ENCODE assay signal across 16 cellular contexts in the genomic region with DNA sequence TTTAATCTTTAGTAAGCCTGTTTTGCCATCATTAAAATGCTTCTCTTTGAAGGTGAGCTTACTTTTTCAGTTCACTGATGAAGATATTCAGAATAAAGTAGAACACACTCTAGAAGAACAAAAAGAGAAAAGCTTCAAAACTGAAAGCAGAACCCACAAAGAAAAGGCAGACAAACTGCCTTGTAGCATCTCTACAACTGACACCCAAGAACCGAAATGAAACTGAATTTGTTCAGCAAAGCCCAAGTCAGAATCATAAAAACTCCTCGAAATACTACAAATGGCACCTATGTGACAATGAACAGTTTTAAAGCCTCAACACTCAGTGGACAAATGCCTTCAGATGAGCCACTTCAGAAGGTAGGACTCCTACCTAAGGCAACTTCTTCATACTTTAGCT.
A peak's percentile ranks its signal among the peaks of the same experiment; 100 is the strongest.
DNase-seq lines count a peak whose midpoint lies in the region; ATAC-seq, FAIRE-seq and TF ChIP-seq lines count a peak whose summit lies in the region.
"Had no signal": no experiment of that assay in that cellular context is flagged by ENCODE, and none has a peak within 500 bp of the region (broad histone marks: within the 10 kb centered on the region; RNA-seq: fewer than 3 reads in every experiment).

No MANE protein-coding gene starts in this region.

- DNase-seq in Caco-2 (no peak), GM23248 (no peak), putamen (ENCODE audit: low spot score) (no peak), urothelium cell line (ENCODE audit: low spot score) (no peak), GM13977 (ENCODE audit: low spot score) (no peak)
- DNase-seq in T-helper 2 cell treated with Interferon-gamma antibody and Interleukin-4, amounts not matched to agents 5 μg/mL and 100 μg/mL, for 36 hours (ENCODE audit: low spot score), result no peak
- DNase-seq in naive thymus-derived CD4-positive, alpha-beta T cell, result peak in 6 of 9 donors; percentile 20 to 52 (median 38)
- DNase-seq: activated CD4-positive, alpha-beta T cell treated with anti-CD3 and anti-CD28 coated beads, Interleukin-2, amount 50 U/mL, for 1 hour; DMS 273 treated with DMSO at 0.1 percent for 48 hours; effector memory CD8-positive, alpha-beta T cell had no signal

- TF ChIP-seq CTCF in Caco-2 (IDR thresholded peaks at IDR 0.05; ENCODE audit: insufficient read depth in 1 of 2, low read depth in 1 of 2, low read length in 1 of 2, severe bottlenecking in 1 of 2, unreplicated experiment in 1 of 2), result no peak
- TF ChIP-seq CTCF in GM13977 (IDR thresholded peaks at IDR 0.05; ENCODE audit: extremely low read depth, insufficient read depth, missing control alignments), result no peak

- in situ Hi-C loops in GM23248 (cut with MboI), result no loop called here
- in situ Hi-C loops in GM13977 (cut with MboI; ENCODE audit: low pct_unique_long_range_greater_than_20kb, low sequenced_read_pairs, unreplicated experiment), result no loop called here

- CTCF ChIA-PET in Caco-2 (lab: Charles Lee), result no interaction called here
- CTCF ChIA-PET in naive thymus-derived CD4-positive, alpha-beta T cell (lab: Charles Lee), result interaction anchor here (1.2 to 2.2 kb wide), 4 partner anchors 11 to 80 kb away, joined by 3 to 5 read pairs (median 4); no protein-coding TSS in a partner anchor

- H3K4me3 ChIP-seq in Caco-2 (ENCODE audit: low read depth, low read length) (no peak overlapping the region), GM23248 (no peak overlapping the region)
- peak overlapping the region; percentile 33 for H3K4me3 ChIP-seq in naive thymus-derived CD4-positive, alpha-beta T cell (ENCODE audit: low read length)
- H3K4me3 ChIP-seq: ascending aorta, thoracic aorta had no signal

- intact Hi-C loops in Caco-2 (cut with micrococcal nuclease; ENCODE audit: unreplicated experiment), result loop anchor here (2.0 kb wide), 1 partner anchor 14 kb away; no protein-coding TSS in a partner anchor
- intact Hi-C loops in naive thymus-derived CD4-positive, alpha-beta T cell (cut with micrococcal nuclease), result loop anchor here (1.0 to 5.0 kb wide), 7 partner anchors 8 to 454 kb away; partner anchors contain the start of gene ELMOD2 (in 1 of the 2)

- no peaks in the 10 kb centered on the region for H3K79me2 ChIP-seq in GM23248 (ENCODE audit: insufficient read depth)

- no peaks in the 10 kb centered on the region for H3K9me3 Mint-ChIP-seq in Caco-2 (ENCODE audit: unreplicated experiment)
- no peaks in the 10 kb centered on the region for H3K9me3 Mint-ChIP-seq in T-helper 2 cell treated with Interferon-gamma antibody and Interleukin-4, amounts not matched to agents 5 μg/mL and 100 μg/mL, for 36 hours
- H3K9me3 Mint-ChIP-seq in naive thymus-derived CD4-positive, alpha-beta T cell, result peaks cover 0 to 1% (median 0%) of the 10 kb centered on the region in 11 donors
- H3K9me3 Mint-ChIP-seq: effector memory CD8-positive, alpha-beta T cell; IgD-negative memory B cell; neural crest cell had no signal

- peaks cover 15% of the 10 kb centered on the region for H3F3A ChIP-seq in GM23248 (ENCODE audit: insufficient read depth)

- POLR2A ChIA-PET in Caco-2 (lab: Charles Lee), result no interaction called here
- POLR2A ChIA-PET in naive thymus-derived CD4-positive, alpha-beta T cell (lab: Charles Lee), result interaction anchor here (0.9 to 3.2 kb wide), 8 partner anchors 9 to 173 kb away, joined by 3 to 53 read pairs (median 6); partner anchors contain the start of gene MAML3

- H3K27me3 Mint-ChIP-seq in Caco-2 (ENCODE audit: insufficient read depth, unreplicated experiment), result no peaks in the 10 kb centered on the region
- peaks cover 24% of the 10 kb centered on the region for H3K27me3 Mint-ChIP-seq in T-helper 2 cell treated with Interferon-gamma antibody and Interleukin-4, amounts not matched to agents 5 μg/mL and 100 μg/mL, for 36 hours (ENCODE audit: low read depth)
- peaks cover 0 to 73% (median 0%) of the 10 kb centered on the region in 5 donors for H3K27me3 Mint-ChIP-seq in naive thymus-derived CD4-positive, alpha-beta T cell

- H3K27ac Mint-ChIP-seq in Caco-2 (ENCODE audit: unreplicated experiment), result peak overlapping the region; percentile 56
- H3K27ac Mint-ChIP-seq in T-helper 2 cell treated with Interferon-gamma antibody and Interleukin-4, amounts not matched to agents 5 μg/mL and 100 μg/mL, for 36 hours, result peak overlapping the region; percentile 88
- peak overlapping the region; percentile 84 to 98 (median 91) for H3K27ac Mint-ChIP-seq in naive thymus-derived CD4-positive, alpha-beta T cell
- H3K27ac Mint-ChIP-seq: effector memory CD8-positive, alpha-beta T cell; IgD-negative memory B cell had no signal

- no peak overlapping the region for H3K4me3 Mint-ChIP-seq in Caco-2 (ENCODE audit: unreplicated experiment)
- H3K4me3 Mint-ChIP-seq in T-helper 2 cell treated with Interferon-gamma antibody and Interleukin-4, amounts not matched to agents 5 μg/mL and 100 μg/mL, for 36 hours, result peak overlapping the region; percentile 70
- peak overlapping the region; percentile 69 to 91 (median 82) for H3K4me3 Mint-ChIP-seq in naive thymus-derived CD4-positive, alpha-beta T cell
- H3K4me3 Mint-ChIP-seq: neural crest cell had no signal

- H3K27me3 ChIP-seq in Caco-2 (replicated peaks; ENCODE audit: control insufficient read depth, insufficient read depth, low read length) (no peaks in the 10 kb centered on the region), GM23248 (replicated peaks; ENCODE audit: insufficient read depth) (no peaks in the 10 kb centered on the region)
- H3K27me3 ChIP-seq in naive thymus-derived CD4-positive, alpha-beta T cell (ENCODE audit: control insufficient read depth in 2 of 2, insufficient read depth in 2 of 2, low read length in 2 of 2), result no peaks in the 10 kb centered on the region
- H3K27me3 ChIP-seq: ascending aorta had no signal

- H2AFZ ChIP-seq in GM23248, result no peak overlapping the region

- H3K4me1 ChIP-seq in Caco-2 (peaks cover 25% of the 10 kb centered on the region), GM23248 (ENCODE audit: insufficient read depth) (peaks cover 57% of the 10 kb centered on the region)
- H3K4me1 ChIP-seq in naive thymus-derived CD4-positive, alpha-beta T cell (ENCODE audit: control insufficient read depth in 2 of 2, insufficient read depth in 2 of 2, low read length in 2 of 2), result peaks cover 18 to 24% of the 10 kb centered on the region in 2 donors

- H3K36me3 ChIP-seq in Caco-2 (ENCODE audit: control insufficient read depth, insufficient read depth, low read length) (no peaks in the 10 kb centered on the region), GM23248 (ENCODE audit: low read depth) (no peaks in the 10 kb centered on the region)
- no peaks in the 10 kb centered on the region for H3K36me3 ChIP-seq in naive thymus-derived CD4-positive, alpha-beta T cell (ENCODE audit: control insufficient read depth in 2 of 3, insufficient read depth in 3 of 3, low read length in 3 of 3)
- H3K36me3 ChIP-seq: ascending aorta, thoracic aorta had no signal

- H3K4me2 ChIP-seq in GM23248 (ENCODE audit: unreplicated experiment), result peak overlapping the region; percentile 18

- H3K9me3 ChIP-seq in Caco-2, result no peaks in the 10 kb centered on the region
- no peaks in the 10 kb centered on the region for H3K9me3 ChIP-seq in GM23248 (ENCODE audit: low read depth)
- no peaks in the 10 kb centered on the region for H3K9me3 ChIP-seq in naive thymus-derived CD4-positive, alpha-beta T cell (ENCODE audit: control insufficient read depth in 2 of 3, low read length in 3 of 3)
- H3K9me3 ChIP-seq: ascending aorta, thoracic aorta had no signal

- no peaks in the 10 kb centered on the region for H4K20me1 ChIP-seq in GM23248 (ENCODE audit: insufficient read depth)

- BruUV-seq in Caco-2 (replicated peaks; lab: Mats Ljungman, UMichigan), result no TSS peak

- ATAC-seq in naive thymus-derived CD4-positive, alpha-beta T cell, result peak; percentile 35
- ATAC-seq: effector memory CD8-positive, alpha-beta T cell; HCT116 had no signal

- 97 to 98% methylated on average over 2 of the region's 2 CpGs for WGBS in GM23248 (ENCODE audit: low coverage in 1 of 2, low lambda C conversion rate in 2 of 2, missing lambda C conversion rate in 2 of 2), 2 experiments

- H3K4me1 Mint-ChIP-seq in Caco-2 (ENCODE audit: low read depth, unreplicated experiment), result peaks cover 43% of the 10 kb centered on the region
- H3K4me1 Mint-ChIP-seq in T-helper 2 cell treated with Interferon-gamma antibody and Interleukin-4, amounts not matched to agents 5 μg/mL and 100 μg/mL, for 36 hours (ENCODE audit: low read depth), result peaks cover 58% of the 10 kb centered on the region
- peaks cover 33 to 53% (median 47%) of the 10 kb centered on the region in 7 donors for H3K4me1 Mint-ChIP-seq in naive thymus-derived CD4-positive, alpha-beta T cell

- peaks cover 6% of the 10 kb centered on the region for H3K36me3 Mint-ChIP-seq in Caco-2 (ENCODE audit: insufficient read depth, unreplicated experiment)
- H3K36me3 Mint-ChIP-seq in T-helper 2 cell treated with Interferon-gamma antibody and Interleukin-4, amounts not matched to agents 5 μg/mL and 100 μg/mL, for 36 hours (ENCODE audit: low read depth), result peaks cover 5% of the 10 kb centered on the region
- H3K36me3 Mint-ChIP-seq in naive thymus-derived CD4-positive, alpha-beta T cell, result peaks cover 0 to 9% (median 0%) of the 10 kb centered on the region in 5 donors

- H3K9ac ChIP-seq in GM23248, result no peak overlapping the region

- H3K27ac ChIP-seq in GM23248, result no peak overlapping the region
- peak overlapping the region; percentile 54 for H3K27ac ChIP-seq in naive thymus-derived CD4-positive, alpha-beta T cell (ENCODE audit: low read depth, low read length)
- H3K27ac ChIP-seq: ascending aorta, thoracic aorta had no signal

- H3K9me2 ChIP-seq in GM23248 (ENCODE audit: insufficient read depth), result no peaks in the 10 kb centered on the region

- FAIRE-seq in urothelium cell line (lab: Jason Lieb, UNC), result no peak
- FAIRE-seq: frontal cortex had no signal

Comparison
In these comparisons a context has a peak if more than half of its experiments do, and no peak if none do; other contexts are left out.
1. DNase-seq: peak in naive thymus-derived CD4-positive, alpha-beta T cell (6 of 9); none in Caco-2 (0 of 2), GM23248 (single experiment), T-helper 2 cell treated with Interferon-gamma antibody and Interleukin-4, amounts not matched to agents 5 μg/mL and 100 μg/mL, for 36 hours (single experiment), putamen (single experiment), urothelium cell line (single experiment) and GM13977 (single experiment).
2. Peak in every context shown above with its lines, with median percentiles within 50 percentile points of each other: H3K27ac Mint-ChIP-seq.